Comparison of ENCODE assay signal across 1 cellular context in the genomic region with DNA sequence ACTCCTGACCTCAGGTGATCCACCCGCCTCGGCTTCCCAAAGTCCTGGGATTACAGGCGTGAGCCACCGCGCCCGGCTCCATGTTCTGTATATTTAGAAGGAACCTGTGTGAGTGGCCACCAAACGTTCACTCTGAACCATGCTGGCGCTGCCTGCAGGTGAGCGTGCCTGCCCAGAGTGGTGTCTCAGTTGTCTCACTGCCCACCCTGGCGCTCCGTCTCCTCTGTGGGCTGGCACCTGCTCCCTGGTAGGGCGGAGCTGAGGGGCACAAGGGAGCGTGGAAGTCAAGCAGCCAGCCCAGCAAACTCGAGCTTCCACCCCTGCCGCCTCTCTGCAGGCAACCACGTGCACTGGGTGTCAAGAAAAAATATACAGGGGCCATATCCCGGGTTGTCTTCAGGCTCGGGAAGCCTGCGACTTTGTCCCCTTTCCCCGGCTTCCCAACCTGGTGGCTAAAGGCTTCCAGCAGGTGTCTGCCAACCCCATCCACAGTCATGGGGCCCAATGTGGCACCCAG.
TF ChIP-seq lines count a peak whose summit lies in the region.

No MANE protein-coding gene starts in this region.

TF ChIP-seq in GM23338, 12 proteins besides CTCF, POLR2A, EP300 and RAD21 (continued from another document):
- TF ChIP-seq, protein P1, sequence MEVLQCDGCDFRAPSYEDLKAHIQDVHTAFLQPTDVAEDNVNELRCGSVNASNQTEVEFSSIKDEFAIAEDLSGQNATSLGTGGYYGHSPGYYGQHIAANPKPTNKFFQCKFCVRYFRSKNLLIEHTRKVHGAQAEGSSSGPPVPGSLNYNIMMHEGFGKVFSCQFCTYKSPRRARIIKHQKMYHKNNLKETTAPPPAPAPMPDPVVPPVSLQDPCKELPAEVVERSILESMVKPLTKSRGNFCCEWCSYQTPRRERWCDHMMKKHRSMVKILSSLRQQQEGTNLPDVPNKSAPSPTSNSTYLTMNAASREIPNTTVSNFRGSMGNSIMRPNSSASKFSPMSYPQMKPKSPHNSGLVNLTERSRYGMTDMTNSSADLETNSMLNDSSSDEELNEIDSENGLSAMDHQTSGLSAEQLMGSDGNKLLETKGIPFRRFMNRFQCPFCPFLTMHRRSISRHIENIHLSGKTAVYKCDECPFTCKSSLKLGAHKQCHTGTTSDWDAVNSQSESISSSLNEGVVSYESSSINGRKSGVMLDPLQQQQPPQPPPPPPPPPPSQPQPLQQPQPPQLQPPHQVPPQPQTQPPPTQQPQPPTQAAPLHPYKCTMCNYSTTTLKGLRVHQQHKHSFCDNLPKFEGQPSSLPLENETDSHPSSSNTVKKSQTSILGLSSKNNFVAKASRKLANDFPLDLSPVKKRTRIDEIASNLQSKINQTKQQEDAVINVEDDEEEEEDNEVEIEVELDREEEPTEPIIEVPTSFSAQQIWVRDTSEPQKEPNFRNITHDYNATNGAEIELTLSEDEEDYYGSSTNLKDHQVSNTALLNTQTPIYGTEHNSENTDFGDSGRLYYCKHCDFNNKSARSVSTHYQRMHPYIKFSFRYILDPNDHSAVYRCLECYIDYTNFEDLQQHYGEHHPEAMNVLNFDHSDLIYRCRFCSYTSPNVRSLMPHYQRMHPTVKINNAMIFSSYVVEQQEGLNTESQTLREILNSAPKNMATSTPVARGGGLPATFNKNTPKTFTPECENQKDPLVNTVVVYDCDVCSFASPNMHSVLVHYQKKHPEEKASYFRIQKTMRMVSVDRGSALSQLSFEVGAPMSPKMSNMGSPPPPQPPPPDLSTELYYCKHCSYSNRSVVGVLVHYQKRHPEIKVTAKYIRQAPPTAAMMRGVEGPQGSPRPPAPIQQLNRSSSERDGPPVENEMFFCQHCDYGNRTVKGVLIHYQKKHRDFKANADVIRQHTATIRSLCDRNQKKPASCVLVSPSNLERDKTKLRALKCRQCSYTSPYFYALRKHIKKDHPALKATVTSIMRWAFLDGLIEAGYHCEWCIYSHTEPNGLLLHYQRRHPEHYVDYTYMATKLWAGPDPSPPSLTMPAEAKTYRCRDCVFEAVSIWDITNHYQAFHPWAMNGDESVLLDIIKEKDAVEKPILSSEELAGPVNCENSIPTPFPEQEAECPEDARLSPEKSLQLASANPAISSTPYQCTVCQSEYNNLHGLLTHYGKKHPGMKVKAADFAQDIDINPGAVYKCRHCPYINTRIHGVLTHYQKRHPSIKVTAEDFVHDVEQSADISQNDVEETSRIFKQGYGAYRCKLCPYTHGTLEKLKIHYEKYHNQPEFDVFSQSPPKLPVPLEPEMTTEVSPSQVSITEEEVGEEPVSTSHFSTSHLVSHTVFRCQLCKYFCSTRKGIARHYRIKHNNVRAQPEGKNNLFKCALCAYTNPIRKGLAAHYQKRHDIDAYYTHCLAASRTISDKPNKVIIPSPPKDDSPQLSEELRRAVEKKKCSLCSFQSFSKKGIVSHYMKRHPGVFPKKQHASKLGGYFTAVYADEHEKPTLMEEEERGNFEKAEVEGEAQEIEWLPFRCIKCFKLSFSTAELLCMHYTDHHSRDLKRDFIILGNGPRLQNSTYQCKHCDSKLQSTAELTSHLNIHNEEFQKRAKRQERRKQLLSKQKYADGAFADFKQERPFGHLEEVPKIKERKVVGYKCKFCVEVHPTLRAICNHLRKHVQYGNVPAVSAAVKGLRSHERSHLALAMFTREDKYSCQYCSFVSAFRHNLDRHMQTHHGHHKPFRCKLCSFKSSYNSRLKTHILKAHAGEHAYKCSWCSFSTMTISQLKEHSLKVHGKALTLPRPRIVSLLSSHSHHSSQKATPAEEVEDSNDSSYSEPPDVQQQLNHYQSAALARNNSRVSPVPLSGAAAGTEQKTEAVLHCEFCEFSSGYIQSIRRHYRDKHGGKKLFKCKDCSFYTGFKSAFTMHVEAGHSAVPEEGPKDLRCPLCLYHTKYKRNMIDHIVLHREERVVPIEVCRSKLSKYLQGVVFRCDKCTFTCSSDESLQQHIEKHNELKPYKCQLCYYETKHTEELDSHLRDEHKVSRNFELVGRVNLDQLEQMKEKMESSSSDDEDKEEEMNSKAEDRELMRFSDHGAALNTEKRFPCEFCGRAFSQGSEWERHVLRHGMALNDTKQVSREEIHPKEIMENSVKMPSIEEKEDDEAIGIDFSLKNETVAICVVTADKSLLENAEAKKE (CRISPR knock-in tag; IDR thresholded peaks at IDR 0.05) = no peak
- TF ChIP-seq POLR2AphosphoS5 (IDR thresholded peaks at IDR 0.05; ENCODE audit: low read depth) = no peak
- no peak for TF ChIP-seq STAT1 (IDR thresholded peaks at IDR 0.05; ENCODE audit: unreplicated experiment)
- no peak for TF ChIP-seq CREB1 (CRISPR knock-in tag; IDR thresholded peaks at IDR 0.05; ENCODE audit: low read depth)
- TF ChIP-seq JUNB (IDR thresholded peaks at IDR 0.05; ENCODE audit: unreplicated experiment) = no peak
- no peak for TF ChIP-seq ZNF114 (CRISPR knock-in tag; IDR thresholded peaks at IDR 0.05)
- TF ChIP-seq, protein P2, sequence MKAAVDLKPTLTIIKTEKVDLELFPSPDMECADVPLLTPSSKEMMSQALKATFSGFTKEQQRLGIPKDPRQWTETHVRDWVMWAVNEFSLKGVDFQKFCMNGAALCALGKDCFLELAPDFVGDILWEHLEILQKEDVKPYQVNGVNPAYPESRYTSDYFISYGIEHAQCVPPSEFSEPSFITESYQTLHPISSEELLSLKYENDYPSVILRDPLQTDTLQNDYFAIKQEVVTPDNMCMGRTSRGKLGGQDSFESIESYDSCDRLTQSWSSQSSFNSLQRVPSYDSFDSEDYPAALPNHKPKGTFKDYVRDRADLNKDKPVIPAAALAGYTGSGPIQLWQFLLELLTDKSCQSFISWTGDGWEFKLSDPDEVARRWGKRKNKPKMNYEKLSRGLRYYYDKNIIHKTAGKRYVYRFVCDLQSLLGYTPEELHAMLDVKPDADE (IDR thresholded peaks at IDR 0.05) = no peak
- TF ChIP-seq, protein P3, sequence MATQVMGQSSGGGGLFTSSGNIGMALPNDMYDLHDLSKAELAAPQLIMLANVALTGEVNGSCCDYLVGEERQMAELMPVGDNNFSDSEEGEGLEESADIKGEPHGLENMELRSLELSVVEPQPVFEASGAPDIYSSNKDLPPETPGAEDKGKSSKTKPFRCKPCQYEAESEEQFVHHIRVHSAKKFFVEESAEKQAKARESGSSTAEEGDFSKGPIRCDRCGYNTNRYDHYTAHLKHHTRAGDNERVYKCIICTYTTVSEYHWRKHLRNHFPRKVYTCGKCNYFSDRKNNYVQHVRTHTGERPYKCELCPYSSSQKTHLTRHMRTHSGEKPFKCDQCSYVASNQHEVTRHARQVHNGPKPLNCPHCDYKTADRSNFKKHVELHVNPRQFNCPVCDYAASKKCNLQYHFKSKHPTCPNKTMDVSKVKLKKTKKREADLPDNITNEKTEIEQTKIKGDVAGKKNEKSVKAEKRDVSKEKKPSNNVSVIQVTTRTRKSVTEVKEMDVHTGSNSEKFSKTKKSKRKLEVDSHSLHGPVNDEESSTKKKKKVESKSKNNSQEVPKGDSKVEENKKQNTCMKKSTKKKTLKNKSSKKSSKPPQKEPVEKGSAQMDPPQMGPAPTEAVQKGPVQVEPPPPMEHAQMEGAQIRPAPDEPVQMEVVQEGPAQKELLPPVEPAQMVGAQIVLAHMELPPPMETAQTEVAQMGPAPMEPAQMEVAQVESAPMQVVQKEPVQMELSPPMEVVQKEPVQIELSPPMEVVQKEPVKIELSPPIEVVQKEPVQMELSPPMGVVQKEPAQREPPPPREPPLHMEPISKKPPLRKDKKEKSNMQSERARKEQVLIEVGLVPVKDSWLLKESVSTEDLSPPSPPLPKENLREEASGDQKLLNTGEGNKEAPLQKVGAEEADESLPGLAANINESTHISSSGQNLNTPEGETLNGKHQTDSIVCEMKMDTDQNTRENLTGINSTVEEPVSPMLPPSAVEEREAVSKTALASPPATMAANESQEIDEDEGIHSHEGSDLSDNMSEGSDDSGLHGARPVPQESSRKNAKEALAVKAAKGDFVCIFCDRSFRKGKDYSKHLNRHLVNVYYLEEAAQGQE (IDR thresholded peaks at IDR 0.05; ENCODE audit: unreplicated experiment) = no peak
- TF ChIP-seq NANOG (IDR thresholded peaks at IDR 0.05; ENCODE audit: borderline replicate concordance) = no peak
